Comparison of ENCODE assay signal across 18 cellular contexts in the genomic region with DNA sequence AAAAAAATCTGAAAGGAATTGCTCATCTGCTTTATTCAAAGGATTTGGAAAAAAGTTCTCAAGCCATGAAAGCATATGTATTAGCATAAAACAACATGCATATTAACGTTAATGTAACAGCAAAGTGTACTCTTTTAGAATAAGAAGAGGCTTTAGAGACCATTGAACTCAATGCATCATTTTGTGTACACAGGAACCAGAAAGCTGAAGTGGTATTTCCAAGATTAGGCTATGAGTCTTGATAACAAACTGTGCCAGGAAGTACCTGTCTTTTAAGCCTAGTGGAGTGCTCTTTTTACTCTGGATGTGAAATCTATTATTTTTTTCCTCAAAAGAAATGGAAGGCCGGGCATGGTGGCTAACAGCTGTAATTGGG.
DNase-seq lines count a peak whose midpoint lies in the region; ATAC-seq, FAIRE-seq and TF ChIP-seq lines count a peak whose summit lies in the region.
"Had no signal": no experiment of that assay in that cellular context is flagged by ENCODE, and none has a peak within 500 bp of the region (broad histone marks: within the 10 kb centered on the region; RNA-seq: fewer than 3 reads in every experiment).

No MANE protein-coding gene starts in this region.

- no peak for TF ChIP-seq CTCF in GM23338 (conservative IDR thresholded peaks at IDR 0.05; ENCODE audit: low read depth in 2 of 2)
- TF ChIP-seq CTCF in left lung (IDR thresholded peaks at IDR 0.05), result no peak
- TF ChIP-seq CTCF in upper lobe of right lung (IDR thresholded peaks at IDR 0.05), result no peak
- TF ChIP-seq CTCF in D721Med (IDR thresholded peaks at IDR 0.05; ENCODE audit: insufficient read depth, missing control alignments), result no peak

- no peaks in the 10 kb centered on the region; the same call in 2 of the 3 replicates for H3K36me3 Mint-ChIP-seq in GM23338 (ENCODE audit: low read depth)
- H3K36me3 Mint-ChIP-seq: CD14-positive monocyte; CD8-positive, alpha-beta T cell had no signal

- H3K27ac ChIP-seq in GM23338 (ENCODE audit: low read depth) (no peak overlapping the region), left lung (no peak overlapping the region), upper lobe of right lung (no peak overlapping the region)

- H3K4me1 Mint-ChIP-seq in GM23338, result peaks cover 4% of the 10 kb centered on the region; the same call in 1 of the 3 replicates
- H3K4me1 Mint-ChIP-seq: CD14-positive monocyte had no signal

- H3K4me2 ChIP-seq in GM23338, result no peak overlapping the region

- no peaks in the 10 kb centered on the region for H3K79me2 ChIP-seq in GM23338 (replicated peaks; ENCODE audit: insufficient read depth)

- no peak overlapping the region for H2AFZ ChIP-seq in GM23338

- intact Hi-C loops in left lung (cut with DNase I), result no loop called here
- intact Hi-C loops in upper lobe of right lung (cut with DNase I), result no loop called here

- no peak overlapping the region for H3K4me3 ChIP-seq in GM23338
- H3K4me3 ChIP-seq in left lung, result no peak overlapping the region
- no peak overlapping the region for H3K4me3 ChIP-seq in upper lobe of right lung

- H3K27me3 Mint-ChIP-seq in GM23338 (ENCODE audit: insufficient read depth, low read depth, poor library complexity), result no peaks in the 10 kb centered on the region

- no peak overlapping the region for H3K4me3 Mint-ChIP-seq in GM23338
- H3K4me3 Mint-ChIP-seq: CD14-positive monocyte; CD8-positive, alpha-beta T cell had no signal

- H3F3A ChIP-seq in GM23338 (replicated peaks; ENCODE audit: low read depth), result no peaks in the 10 kb centered on the region

- no peaks in the 10 kb centered on the region for H4K20me1 ChIP-seq in GM23338 (replicated peaks; ENCODE audit: insufficient read depth)

- no peaks in the 10 kb centered on the region for H3K27me3 ChIP-seq in GM23338 (ENCODE audit: insufficient read depth)
- no peaks in the 10 kb centered on the region for H3K27me3 ChIP-seq in left lung
- H3K27me3 ChIP-seq in upper lobe of right lung, result no peaks in the 10 kb centered on the region

- ATAC-seq in GM23338, result no peak
- ATAC-seq in left lung, result peak; percentile 96
- ATAC-seq in upper lobe of right lung, result peak; percentile 89
- ATAC-seq: CD8-positive, alpha-beta T cell; HCT116; HepG2 had no signal

- H3K4me1 ChIP-seq in GM23338 (ENCODE audit: insufficient read depth), result no peaks in the 10 kb centered on the region
- H3K4me1 ChIP-seq in left lung, result no peaks in the 10 kb centered on the region
- no peaks in the 10 kb centered on the region for H3K4me1 ChIP-seq in upper lobe of right lung

- H3K36me3 ChIP-seq in GM23338 (ENCODE audit: insufficient read depth) (no peaks in the 10 kb centered on the region), left lung (no peaks in the 10 kb centered on the region), upper lobe of right lung (no peaks in the 10 kb centered on the region)

- H3K9me3 ChIP-seq in left lung (no peaks in the 10 kb centered on the region), upper lobe of right lung (no peaks in the 10 kb centered on the region)

- no peaks in the 10 kb centered on the region for H3K9me3 Mint-ChIP-seq in GM23338
- H3K9me3 Mint-ChIP-seq: CD8-positive, alpha-beta T cell had no signal

- peak overlapping the region; percentile 9; the same call in 1 of the 2 replicates for H3K27ac Mint-ChIP-seq in GM23338
- H3K27ac Mint-ChIP-seq: CD14-positive monocyte; CD8-positive, alpha-beta T cell had no signal

- no peaks in the 10 kb centered on the region for H3K9me2 ChIP-seq in GM23338 (ENCODE audit: insufficient read depth)

- FAIRE-seq in D721Med (lab: Jason Lieb, UNC), result no peak
- FAIRE-seq: G401.6, GM12892, GM19239, H1, HepG2, HTR-8/SVneo had no signal

- peak; percentile 26 for DNase-seq in DMS53 (lab: John Stamatoyannopoulos, UW)
- DNase-seq in GM23338 (ENCODE audit: low spot score), result no peak
- no peak for DNase-seq in left lung
- DNase-seq in upper lobe of right lung, result no peak
- DNase-seq in activated CD4-positive, alpha-beta T cell treated with anti-CD3 and anti-CD28 coated beads for 48 hours, result no peak
- DNase-seq in D721Med (ENCODE audit: insufficient read length, low spot score), result no peak
- DNase-seq: CD8-positive, alpha-beta T cell; COR-L47; DMS79 treated with DMSO at 0.1 percent for 48 hours; EL had no signal

TF ChIP-seq in GM23338, 12 proteins besides CTCF, POLR2A, EP300 and RAD21 (continues in another document):
- TF ChIP-seq ZNF114 (CRISPR knock-in tag; IDR thresholded peaks at IDR 0.05) (no peak), EZH2 (IDR thresholded peaks at IDR 0.05; ENCODE audit: low read depth, unreplicated experiment) (no peak), STAT1 (IDR thresholded peaks at IDR 0.05; ENCODE audit: unreplicated experiment) (no peak), CREB1 (CRISPR knock-in tag; IDR thresholded peaks at IDR 0.05; ENCODE audit: low read depth) (no peak), JUNB (IDR thresholded peaks at IDR 0.05; ENCODE audit: unreplicated experiment) (no peak), EZH2phosphoT487 (IDR thresholded peaks at IDR 0.05; ENCODE audit: unreplicated experiment) (no peak)
- TF ChIP-seq, protein P1, sequence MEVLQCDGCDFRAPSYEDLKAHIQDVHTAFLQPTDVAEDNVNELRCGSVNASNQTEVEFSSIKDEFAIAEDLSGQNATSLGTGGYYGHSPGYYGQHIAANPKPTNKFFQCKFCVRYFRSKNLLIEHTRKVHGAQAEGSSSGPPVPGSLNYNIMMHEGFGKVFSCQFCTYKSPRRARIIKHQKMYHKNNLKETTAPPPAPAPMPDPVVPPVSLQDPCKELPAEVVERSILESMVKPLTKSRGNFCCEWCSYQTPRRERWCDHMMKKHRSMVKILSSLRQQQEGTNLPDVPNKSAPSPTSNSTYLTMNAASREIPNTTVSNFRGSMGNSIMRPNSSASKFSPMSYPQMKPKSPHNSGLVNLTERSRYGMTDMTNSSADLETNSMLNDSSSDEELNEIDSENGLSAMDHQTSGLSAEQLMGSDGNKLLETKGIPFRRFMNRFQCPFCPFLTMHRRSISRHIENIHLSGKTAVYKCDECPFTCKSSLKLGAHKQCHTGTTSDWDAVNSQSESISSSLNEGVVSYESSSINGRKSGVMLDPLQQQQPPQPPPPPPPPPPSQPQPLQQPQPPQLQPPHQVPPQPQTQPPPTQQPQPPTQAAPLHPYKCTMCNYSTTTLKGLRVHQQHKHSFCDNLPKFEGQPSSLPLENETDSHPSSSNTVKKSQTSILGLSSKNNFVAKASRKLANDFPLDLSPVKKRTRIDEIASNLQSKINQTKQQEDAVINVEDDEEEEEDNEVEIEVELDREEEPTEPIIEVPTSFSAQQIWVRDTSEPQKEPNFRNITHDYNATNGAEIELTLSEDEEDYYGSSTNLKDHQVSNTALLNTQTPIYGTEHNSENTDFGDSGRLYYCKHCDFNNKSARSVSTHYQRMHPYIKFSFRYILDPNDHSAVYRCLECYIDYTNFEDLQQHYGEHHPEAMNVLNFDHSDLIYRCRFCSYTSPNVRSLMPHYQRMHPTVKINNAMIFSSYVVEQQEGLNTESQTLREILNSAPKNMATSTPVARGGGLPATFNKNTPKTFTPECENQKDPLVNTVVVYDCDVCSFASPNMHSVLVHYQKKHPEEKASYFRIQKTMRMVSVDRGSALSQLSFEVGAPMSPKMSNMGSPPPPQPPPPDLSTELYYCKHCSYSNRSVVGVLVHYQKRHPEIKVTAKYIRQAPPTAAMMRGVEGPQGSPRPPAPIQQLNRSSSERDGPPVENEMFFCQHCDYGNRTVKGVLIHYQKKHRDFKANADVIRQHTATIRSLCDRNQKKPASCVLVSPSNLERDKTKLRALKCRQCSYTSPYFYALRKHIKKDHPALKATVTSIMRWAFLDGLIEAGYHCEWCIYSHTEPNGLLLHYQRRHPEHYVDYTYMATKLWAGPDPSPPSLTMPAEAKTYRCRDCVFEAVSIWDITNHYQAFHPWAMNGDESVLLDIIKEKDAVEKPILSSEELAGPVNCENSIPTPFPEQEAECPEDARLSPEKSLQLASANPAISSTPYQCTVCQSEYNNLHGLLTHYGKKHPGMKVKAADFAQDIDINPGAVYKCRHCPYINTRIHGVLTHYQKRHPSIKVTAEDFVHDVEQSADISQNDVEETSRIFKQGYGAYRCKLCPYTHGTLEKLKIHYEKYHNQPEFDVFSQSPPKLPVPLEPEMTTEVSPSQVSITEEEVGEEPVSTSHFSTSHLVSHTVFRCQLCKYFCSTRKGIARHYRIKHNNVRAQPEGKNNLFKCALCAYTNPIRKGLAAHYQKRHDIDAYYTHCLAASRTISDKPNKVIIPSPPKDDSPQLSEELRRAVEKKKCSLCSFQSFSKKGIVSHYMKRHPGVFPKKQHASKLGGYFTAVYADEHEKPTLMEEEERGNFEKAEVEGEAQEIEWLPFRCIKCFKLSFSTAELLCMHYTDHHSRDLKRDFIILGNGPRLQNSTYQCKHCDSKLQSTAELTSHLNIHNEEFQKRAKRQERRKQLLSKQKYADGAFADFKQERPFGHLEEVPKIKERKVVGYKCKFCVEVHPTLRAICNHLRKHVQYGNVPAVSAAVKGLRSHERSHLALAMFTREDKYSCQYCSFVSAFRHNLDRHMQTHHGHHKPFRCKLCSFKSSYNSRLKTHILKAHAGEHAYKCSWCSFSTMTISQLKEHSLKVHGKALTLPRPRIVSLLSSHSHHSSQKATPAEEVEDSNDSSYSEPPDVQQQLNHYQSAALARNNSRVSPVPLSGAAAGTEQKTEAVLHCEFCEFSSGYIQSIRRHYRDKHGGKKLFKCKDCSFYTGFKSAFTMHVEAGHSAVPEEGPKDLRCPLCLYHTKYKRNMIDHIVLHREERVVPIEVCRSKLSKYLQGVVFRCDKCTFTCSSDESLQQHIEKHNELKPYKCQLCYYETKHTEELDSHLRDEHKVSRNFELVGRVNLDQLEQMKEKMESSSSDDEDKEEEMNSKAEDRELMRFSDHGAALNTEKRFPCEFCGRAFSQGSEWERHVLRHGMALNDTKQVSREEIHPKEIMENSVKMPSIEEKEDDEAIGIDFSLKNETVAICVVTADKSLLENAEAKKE (CRISPR knock-in tag; IDR thresholded peaks at IDR 0.05), result no peak
